ENCODE assay signal across 18 cellular contexts in the genomic region with DNA sequence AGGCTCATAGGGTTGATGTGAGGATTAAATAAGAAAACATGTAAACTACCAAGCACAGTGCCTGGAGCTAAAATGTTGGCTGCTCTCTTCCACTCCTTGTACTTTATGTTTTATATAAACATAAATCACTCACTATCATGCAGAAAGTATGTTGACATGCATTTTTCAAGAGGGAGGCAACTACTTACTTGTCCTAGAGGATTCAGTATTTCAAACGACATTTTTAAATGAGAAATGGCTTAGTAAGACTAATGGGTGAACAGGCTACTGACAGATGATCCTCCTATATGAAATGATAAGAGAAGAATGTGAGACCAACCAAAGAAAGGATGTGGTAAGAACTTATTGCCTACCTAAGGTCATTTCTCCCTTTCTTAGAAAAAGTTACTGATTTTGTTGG. TPM values are rescaled to one million over a fixed set of nuclear protein-coding genes. Genes with fewer than 3 reads are reported as not detected.
DNase-seq lines count a peak whose midpoint lies in the region; ATAC-seq, FAIRE-seq and TF ChIP-seq lines count a peak whose summit lies in the region.
"Had no signal": no experiment of that assay in that cellular context is flagged by ENCODE, and none has a peak within 500 bp of the region (broad histone marks: within the 10 kb centered on the region; RNA-seq: fewer than 3 reads in every experiment).

No MANE protein-coding gene starts in this region.

- FAIRE-seq in K562 (lab: Jason Lieb, UNC), result no peak
- FAIRE-seq: colon, G401.6, TTC549 had no signal

- ATAC-seq in K562 (no peak), HG02884 (IDR thresholded peaks at IDR 0.05; ENCODE audit: unreplicated experiment) (no peak)
- ATAC-seq in stimulated activated naive CD8-positive, alpha-beta T cell treated with anti-CD3 and anti-CD28 coated beads, Interleukin-15, amount 100 ng/mL, for 72 hours, result no peak
- ATAC-seq: right cardiac atrium had no signal

- H3K4me1 Mint-ChIP-seq in stimulated activated naive CD8-positive, alpha-beta T cell treated with anti-CD3 and anti-CD28 coated beads, Interleukin-15, amount 100 ng/mL, for 72 hours, result peaks cover 8% of the 10 kb centered on the region
- H3K4me1 Mint-ChIP-seq: neural crest cell had no signal

- peaks cover 92% of the 10 kb centered on the region for H3K79me2 ChIP-seq in K562 (ENCODE audit: control insufficient read depth, insufficient read depth, low read length)

- TF ChIP-seq CTCF in K562 (IDR thresholded peaks at IDR 0.05 in 2 of 3, conservative IDR thresholded peaks at IDR 0.05 in 1 of 3; ENCODE audit: insufficient read depth in 2 of 3, low read depth in 1 of 3, low read length in 3 of 3), result no peak

- WGBS in K562 (ENCODE audit: insufficient coverage, low coverage, missing lambda C conversion rate), result 19% methylated on average over 1 of the region's 1 CpG

- H2AFZ ChIP-seq in K562 (ENCODE audit: low read depth, low read length), result no peak overlapping the region

- peaks cover 93% of the 10 kb centered on the region for H3K36me3 ChIP-seq in K562 (ENCODE audit: control insufficient read depth, insufficient read depth, low read length)

- no peak for TF ChIP-seq EP300 in K562 (IDR thresholded peaks at IDR 0.05; ENCODE audit: low read length)

- H3K9me3 Mint-ChIP-seq in stimulated activated naive CD8-positive, alpha-beta T cell treated with anti-CD3 and anti-CD28 coated beads, Interleukin-15, amount 100 ng/mL, for 72 hours, result no peaks in the 10 kb centered on the region
- H3K9me3 Mint-ChIP-seq: activated naive CD4-positive, alpha-beta T cell treated with anti-CD3 and anti-CD28 coated beads for 36 hours; neural crest cell had no signal

- H3K4me3 Mint-ChIP-seq in stimulated activated naive CD8-positive, alpha-beta T cell treated with anti-CD3 and anti-CD28 coated beads, Interleukin-15, amount 100 ng/mL, for 72 hours, result no peak overlapping the region
- H3K4me3 Mint-ChIP-seq: activated naive CD4-positive, alpha-beta T cell treated with anti-CD3 and anti-CD28 coated beads for 36 hours; neural crest cell had no signal

- H3K27me3 Mint-ChIP-seq in stimulated activated naive CD8-positive, alpha-beta T cell treated with anti-CD3 and anti-CD28 coated beads, Interleukin-15, amount 100 ng/mL, for 72 hours, result no peaks in the 10 kb centered on the region

- intact Hi-C loops in K562 (cut with micrococcal nuclease), result no loop called here

- POLR2A ChIA-PET in K562 (lab: Yijun Ruan, JAX), result interaction anchor here (1.1 kb wide), 2 partner anchors 10 to 21 kb away, joined by 4 read pairs; partner anchors contain the start of gene LATS1

- no peak for TF ChIP-seq RAD21 in K562 (CRISPR knock-in tag; conservative IDR thresholded peaks at IDR 0.05 in 1 of 2, IDR thresholded peaks at IDR 0.05 in 1 of 2)

- H3K9ac ChIP-seq in K562 (ENCODE audit: insufficient read depth in 1 of 2, low read depth in 2 of 2, low read length in 2 of 2), result no peak overlapping the region

- peaks cover 11% of the 10 kb centered on the region; the same call in 1 of the 2 replicates for H4K20me1 ChIP-seq in K562 (replicated peaks; ENCODE audit: control insufficient read depth, insufficient read depth, low read length)

- no peaks in the 10 kb centered on the region for H3K9me3 ChIP-seq in K562 (replicated peaks; ENCODE audit: control insufficient read depth, insufficient read depth, low read depth, low read length)
- H3K9me3 ChIP-seq: esophagus squamous epithelium, tibial nerve had no signal

- TF ChIP-seq POLR2A in K562 (conservative IDR thresholded peaks at IDR 0.05), result no peak

- H3K4me1 ChIP-seq in K562 (replicated peaks in 1 of 2; ENCODE audit: control insufficient read depth in 2 of 2, insufficient read depth in 2 of 2, low read length in 2 of 2), result no peaks in the 10 kb centered on the region

- H3K27me3 ChIP-seq in K562 (ENCODE audit: control insufficient read depth in 2 of 2, insufficient read depth in 2 of 2, low read length in 2 of 2), result no peaks in the 10 kb centered on the region
- H3K27me3 ChIP-seq: esophagus squamous epithelium, tibial nerve had no signal

- no TSS peak for BruUV-seq in K562 (replicated peaks; lab: Mats Ljungman, UMichigan)

- H3K9me1 ChIP-seq in K562 (ENCODE audit: control insufficient read depth, insufficient read depth, low read length), result no peaks in the 10 kb centered on the region

- no peak overlapping the region for H3K27ac ChIP-seq in K562 (ENCODE audit: extremely low read depth, low read depth, low read length)
- H3K27ac ChIP-seq: esophagus squamous epithelium, tibial nerve had no signal

- H3K27ac Mint-ChIP-seq in stimulated activated naive CD8-positive, alpha-beta T cell treated with anti-CD3 and anti-CD28 coated beads, Interleukin-15, amount 100 ng/mL, for 72 hours, result no peak overlapping the region
- H3K27ac Mint-ChIP-seq: activated naive CD4-positive, alpha-beta T cell treated with anti-CD3 and anti-CD28 coated beads for 36 hours had no signal

- no peak overlapping the region for H3K4me2 ChIP-seq in K562 (ENCODE audit: insufficient read depth, low read length)

- CTCF ChIA-PET in K562 (lab: Yijun Ruan, JAX; ENCODE audit: low intra/inter-chr PET ratio), result no interaction called here

- H3K4me3 ChIP-seq in K562, result no peak overlapping the region
- H3K4me3 ChIP-seq: esophagus squamous epithelium, lung, tibial nerve had no signal

- in situ Hi-C loops in K562 (cut with MboI), result no loop called here

- peak; percentile 68 for DNase-seq in EL
- DNase-seq in HS-5 (ENCODE audit: low read depth), result peak; percentile 19
- DNase-seq in K562 (ENCODE audit: extremely low read depth in 1 of 4, low spot score in 3 of 4), result no peak
- DNase-seq in hepatic stellate cell (ENCODE audit: low spot score), result peak; percentile 51
- no peak for DNase-seq in dermis blood vessel endothelial cell
- DNase-seq in stimulated activated naive CD8-positive, alpha-beta T cell treated with anti-CD3 and anti-CD28 coated beads, Interleukin-15, amount 100 ng/mL, for 72 hours, result no peak
- DNase-seq: activated naive CD4-positive, alpha-beta T cell treated with anti-CD3 and anti-CD28 coated beads for 36 hours; esophagus squamous epithelium; right cardiac atrium; SIG-M5; stimulated activated CD4-positive, alpha-beta T cell treated with anti-CD3 and anti-CD28 coated beads, Interleukin-4, amount 100 ng/mL, for 1 hour had no signal

RNA-seq across cellular contexts. Expression of gene LATS1, which starts 21.0 kb away (rescaled TPM):
- 46.5 and 118 TPM in 2 replicates for total RNA-seq in K562 (2011; cell fraction: chromatin; rRNA removed; ENCODE audit: low replicate concordance)
- 23.9 and 24.3 TPM in 2 replicates for total RNA-seq in K562 (2011; cell fraction: nucleolus; rRNA removed)
- total RNA-seq in K562 (2011; cell fraction: nucleoplasm; rRNA removed), result 35.3 and 42.9 TPM in 2 replicates
- total RNA-seq in K562 (2014; rRNA removed), result 14.0 and 22.5 TPM in 2 replicates
- total RNA-seq in K562 (2014; rRNA removed; fragmentation: Illumina TruSeq; extraction: Trizol), result 28.4 and 32.1 TPM in 2 replicates
- total RNA-seq in K562 (2015; rRNA removed; fragmentation: Illumina TruSeq; extraction: Trizol), result 26.5 and 26.6 TPM in 2 replicates
- total RNA-seq in K562 (2021), result 33.2 and 36.3 TPM in 2 replicates
- 18.4 and 24.0 TPM in 2 replicates for polyA plus RNA-seq in K562 (2011; rRNA removed)
- 14.4 and 17.0 TPM in 2 replicates for polyA plus RNA-seq in K562 (2011; cell fraction: cytosol; rRNA removed)
- polyA plus RNA-seq in K562 (2011; cell fraction: nucleus; rRNA removed), result 21.7 and 22.5 TPM in 2 replicates
- 15.0 and 16.6 TPM in 2 replicates for polyA plus RNA-seq in K562 (2012)
- 28.7 and 29.1 TPM in 2 replicates for polyA plus RNA-seq in K562 (2014; fragmentation: Illumina TruSeq; extraction: Trizol)
- 1 to 10 TPM; 5.0 to 5.6 TPM for polyA plus RNA-seq in K562 (2014; fragmentation: Nextera tagmentation; extraction: Ambion mirVana)
- 11.9 and 13.2 TPM in 2 replicates for polyA plus RNA-seq in K562 (2014; rRNA removed)
- polyA minus RNA-seq in K562 (2011; rRNA and poly(A)+ RNA removed), result 60.3 and 69.3 TPM in 2 replicates
- 31.1 and 31.3 TPM in 2 replicates for polyA minus RNA-seq in K562 (2011; cell fraction: cytosol; rRNA and poly(A)+ RNA removed)
- 22.2 and 41.8 TPM in 2 replicates for polyA minus RNA-seq in K562 (2011; cell fraction: nucleus; rRNA and poly(A)+ RNA removed)
- 9.9 and 13.1 TPM in 2 replicates for total RNA-seq in dermis blood vessel endothelial cell

RNA-seq across cellular contexts. Expression of gene KATNA1, which starts 48.4 kb away (rescaled TPM):
- total RNA-seq in K562 (2011; cell fraction: chromatin; rRNA removed; ENCODE audit: low replicate concordance), result 55.2 and 95.6 TPM in 2 replicates
- total RNA-seq in K562 (2011; cell fraction: nucleolus; rRNA removed), result 29.5 and 30.9 TPM in 2 replicates
- total RNA-seq in K562 (2011; cell fraction: nucleoplasm; rRNA removed), result 37.0 and 41.8 TPM in 2 replicates
- total RNA-seq in K562 (2014; rRNA removed), result 41.1 and 45.0 TPM in 2 replicates
- 53.5 and 63.0 TPM in 2 replicates for total RNA-seq in K562 (2014; rRNA removed; fragmentation: Illumina TruSeq; extraction: Trizol)
- total RNA-seq in K562 (2015; rRNA removed; fragmentation: Illumina TruSeq; extraction: Trizol), result 40.6 and 44.5 TPM in 2 replicates
- total RNA-seq in K562 (2021), result 33.9 and 34.6 TPM in 2 replicates
- polyA plus RNA-seq in K562 (2011; rRNA removed), result 58.1 and 76.9 TPM in 2 replicates
- 18.7 and 24.8 TPM in 2 replicates for polyA plus RNA-seq in K562 (2011; cell fraction: cytosol; rRNA removed)
- polyA plus RNA-seq in K562 (2011; cell fraction: nucleus; rRNA removed), result 22.6 and 33.0 TPM in 2 replicates
- 29.5 and 31.6 TPM in 2 replicates for polyA plus RNA-seq in K562 (2012)
- 55.0 and 56.7 TPM in 2 replicates for polyA plus RNA-seq in K562 (2014; fragmentation: Illumina TruSeq; extraction: Trizol)
- 10 to 100 TPM; 22.5 to 33.3 TPM for polyA plus RNA-seq in K562 (2014; fragmentation: Nextera tagmentation; extraction: Ambion mirVana)
- 41.8 and 47.5 TPM in 2 replicates for polyA plus RNA-seq in K562 (2014; rRNA removed)
- 74.6 and 86.8 TPM in 2 replicates for polyA minus RNA-seq in K562 (2011; rRNA and poly(A)+ RNA removed)
- 27.4 and 28.3 TPM in 2 replicates for polyA minus RNA-seq in K562 (2011; cell fraction: cytosol; rRNA and poly(A)+ RNA removed)
- 20.9 and 34.8 TPM in 2 replicates for polyA minus RNA-seq in K562 (2011; cell fraction: nucleus; rRNA and poly(A)+ RNA removed)
- total RNA-seq in dermis blood vessel endothelial cell, result 20.3 and 22.8 TPM in 2 replicates

RNA-seq across cellular contexts. Expression of gene NUP43, which starts 49.4 kb away (rescaled TPM):
- total RNA-seq in K562 (2011; cell fraction: chromatin; rRNA removed; ENCODE audit: low replicate concordance), result 105 and 121 TPM in 2 replicates
- total RNA-seq in K562 (2011; cell fraction: nucleolus; rRNA removed), result 31.3 and 32.5 TPM in 2 replicates
- total RNA-seq in K562 (2011; cell fraction: nucleoplasm; rRNA removed), result 51.2 and 83.9 TPM in 2 replicates
- total RNA-seq in K562 (2014; rRNA removed), result 44.7 and 50.5 TPM in 2 replicates
- total RNA-seq in K562 (2014; rRNA removed; fragmentation: Illumina TruSeq; extraction: Trizol), result 112 and 127 TPM in 2 replicates
- total RNA-seq in K562 (2015; rRNA removed; fragmentation: Illumina TruSeq; extraction: Trizol), result 78.1 and 83.6 TPM in 2 replicates
- total RNA-seq in K562 (2021), result 101 and 103 TPM in 2 replicates
- polyA plus RNA-seq in K562 (2011; rRNA removed), result 112 and 136 TPM in 2 replicates
- polyA plus RNA-seq in K562 (2011; cell fraction: cytosol; rRNA removed), result 35.5 and 60.8 TPM in 2 replicates
- 52.5 and 59.6 TPM in 2 replicates for polyA plus RNA-seq in K562 (2011; cell fraction: nucleus; rRNA removed)
- 38.4 and 46.1 TPM in 2 replicates for polyA plus RNA-seq in K562 (2012)
- 59.5 and 67.4 TPM in 2 replicates for polyA plus RNA-seq in K562 (2014; fragmentation: Illumina TruSeq; extraction: Trizol)
- polyA plus RNA-seq in K562 (2014; fragmentation: Nextera tagmentation; extraction: Ambion mirVana), result 10 to 100 TPM; 28.9 to 39.7 TPM
- 53.1 and 53.4 TPM in 2 replicates for polyA plus RNA-seq in K562 (2014; rRNA removed)
- polyA minus RNA-seq in K562 (2011; rRNA and poly(A)+ RNA removed), result 293 and 318 TPM in 2 replicates
- polyA minus RNA-seq in K562 (2011; cell fraction: cytosol; rRNA and poly(A)+ RNA removed), result 67.9 and 134 TPM in 2 replicates
- polyA minus RNA-seq in K562 (2011; cell fraction: nucleus; rRNA and poly(A)+ RNA removed), result 19.9 and 34.4 TPM in 2 replicates
- total RNA-seq in dermis blood vessel endothelial cell, result 29.3 and 31.0 TPM in 2 replicates

RNA-seq across cellular contexts. Expression of gene PCMT1, which starts 52.6 kb away (rescaled TPM):
- 143 TPM in 2 replicates for total RNA-seq in K562 (2011; cell fraction: chromatin; rRNA removed; ENCODE audit: low replicate concordance)
- 190 and 200 TPM in 2 replicates for total RNA-seq in K562 (2011; cell fraction: nucleolus; rRNA removed)
- 178 and 226 TPM in 2 replicates for total RNA-seq in K562 (2011; cell fraction: nucleoplasm; rRNA removed)
- 302 and 327 TPM in 2 replicates for total RNA-seq in K562 (2014; rRNA removed)
- total RNA-seq in K562 (2014; rRNA removed; fragmentation: Illumina TruSeq; extraction: Trizol), result 235 and 246 TPM in 2 replicates
- 215 and 217 TPM in 2 replicates for total RNA-seq in K562 (2015; rRNA removed; fragmentation: Illumina TruSeq; extraction: Trizol)
- 231 and 238 TPM in 2 replicates for total RNA-seq in K562 (2021)
- 307 and 425 TPM in 2 replicates for polyA plus RNA-seq in K562 (2011; rRNA removed)
- polyA plus RNA-seq in K562 (2011; cell fraction: cytosol; rRNA removed), result 302 and 333 TPM in 2 replicates
- polyA plus RNA-seq in K562 (2011; cell fraction: nucleus; rRNA removed), result 61.1 and 83.0 TPM in 2 replicates
- polyA plus RNA-seq in K562 (2012), result 178 and 267 TPM in 2 replicates
- polyA plus RNA-seq in K562 (2014; fragmentation: Illumina TruSeq; extraction: Trizol), result 303 and 361 TPM in 2 replicates
- polyA plus RNA-seq in K562 (2014; fragmentation: Nextera tagmentation; extraction: Ambion mirVana), result 100 to 1,000 TPM; 536 to 541 TPM
- 411 and 464 TPM in 2 replicates for polyA plus RNA-seq in K562 (2014; rRNA removed)
- 317 and 349 TPM in 2 replicates for polyA minus RNA-seq in K562 (2011; rRNA and poly(A)+ RNA removed)
- polyA minus RNA-seq in K562 (2011; cell fraction: cytosol; rRNA and poly(A)+ RNA removed), result 86.4 and 132 TPM in 2 replicates
- 29.5 and 35.4 TPM in 2 replicates for polyA minus RNA-seq in K562 (2011; cell fraction: nucleus; rRNA and poly(A)+ RNA removed)
- 132 and 137 TPM in 2 replicates for total RNA-seq in dermis blood vessel endothelial cell

Comparison
In these comparisons a context has a peak if more than half of its experiments do, and no peak if none do; other contexts are left out.
1. DNase-seq: peak in EL (single experiment), HS-5 (single experiment) and hepatic stellate cell (single experiment); none in K562 (0 of 4), dermis blood vessel endothelial cell (single experiment) and stimulated activated naive CD8-positive, alpha-beta T cell treated with anti-CD3 and anti-CD28 coated beads, Interleukin-15, amount 100 ng/mL, for 72 hours (0 of 2).